18 cellular contexts compared by ENCODE assay signal in the genomic region with DNA sequence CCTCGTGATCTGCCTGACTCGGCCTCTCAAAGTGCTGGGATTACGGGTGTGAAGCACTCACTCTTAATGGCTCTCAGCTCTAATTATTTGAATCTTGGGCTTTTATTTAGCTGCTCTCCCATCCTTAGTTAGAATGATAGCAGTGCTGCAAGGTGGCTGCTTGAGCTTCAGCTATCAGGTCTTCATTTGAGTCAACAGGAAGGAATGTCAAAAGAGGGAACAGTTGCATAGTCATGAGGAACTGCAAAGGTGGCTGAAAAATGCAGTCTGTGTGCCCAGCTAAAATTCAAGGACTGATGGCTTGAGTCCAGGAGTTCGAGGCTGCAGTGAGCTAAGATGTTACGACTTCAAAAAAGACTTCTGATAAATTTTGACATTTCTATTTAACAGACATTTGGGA. TPM values are rescaled to one million over a fixed set of nuclear protein-coding genes. Genes with fewer than 3 reads are reported as not detected.
DNase-seq lines count a peak whose midpoint lies in the region; ATAC-seq, FAIRE-seq and TF ChIP-seq lines count a peak whose summit lies in the region.
"Had no signal": no experiment of that assay in that cellular context is flagged by ENCODE, and none has a peak within 500 bp of the region (broad histone marks: within the 10 kb centered on the region; RNA-seq: fewer than 3 reads in every experiment).

No MANE protein-coding gene starts in this region.

- H3K27ac ChIP-seq in left lung: peak overlapping the region in 1 of 2 donors; percentile 78
- H3K27ac ChIP-seq: GM23248, heart left ventricle, testis had no signal

- intact Hi-C loops in left lung (cut with DNase I): no loop called here

- H3K27me3 ChIP-seq in bronchial epithelial cell (ENCODE audit: control insufficient read depth, insufficient read depth, low read length): no peaks in the 10 kb centered on the region
- H3K27me3 ChIP-seq in left lung: no peaks in the 10 kb centered on the region
- H3K27me3 ChIP-seq: heart left ventricle, testis had no signal

- DNase-seq in ELF-1 (ENCODE audit: low read depth, low spot score) (peak; percentile 20), MV-4-11 (lab: John Stamatoyannopoulos, UW) (peak; percentile 18), bronchial epithelial cell (ENCODE audit: low read depth) (peak; percentile 62), renal cortical epithelial cell (ENCODE audit: low read depth) (peak; percentile 53), left lung (no peak), dedifferentiated amniotic fluid mesenchymal stem cell (ENCODE audit: extremely low spot score) (no peak)
- no peak for DNase-seq in stimulated activated CD4-positive, alpha-beta T cell treated with anti-CD3 and anti-CD28 coated beads, Interleukin-2, amount 100 ng/mL, for 24 hours
- DNase-seq: activated CD4-positive, alpha-beta T cell treated with anti-CD3 and anti-CD28 coated beads, Interleukin-2, amount 50 U/mL, for 48 hours; erythroblast; GM23248; heart left ventricle; naive thymus-derived CD4-positive, alpha-beta T cell; NCI-H1436; NCI-H524; stimulated activated CD4-positive, alpha-beta T cell treated with anti-CD3 and anti-CD28 coated beads, Interleukin-15, amount 100 ng/mL, for 24 hours; T-helper 9 cell; testis had no signal

- H3K36me3 ChIP-seq in bronchial epithelial cell (ENCODE audit: control insufficient read depth, insufficient read depth, low read length) (no peaks in the 10 kb centered on the region), left lung (no peaks in the 10 kb centered on the region)
- H3K36me3 ChIP-seq: heart left ventricle, prostate gland had no signal

- no peak for ATAC-seq in left lung
- ATAC-seq: heart left ventricle; naive thymus-derived CD4-positive, alpha-beta T cell had no signal

- H3K4me3 ChIP-seq in bronchial epithelial cell (ENCODE audit: low read depth, low read length): no peak overlapping the region
- no peak overlapping the region for H3K4me3 ChIP-seq in left lung
- H3K4me3 ChIP-seq: GM23248, heart left ventricle, prostate gland, testis had no signal

- no peak for FAIRE-seq in bronchial epithelial cell (lab: Jason Lieb, UNC)

- peaks cover 0 to 16% of the 10 kb centered on the region in 2 donors for H3K4me1 ChIP-seq in left lung
- H3K4me1 ChIP-seq: testis had no signal

- no peaks in the 10 kb centered on the region for H3K9me3 ChIP-seq in left lung
- H3K9me3 ChIP-seq: heart left ventricle, prostate gland, testis had no signal

- no peak for TF ChIP-seq CTCF in bronchial epithelial cell (IDR thresholded peaks at IDR 0.05; ENCODE audit: insufficient read depth, low read length, severe bottlenecking)
- TF ChIP-seq CTCF in left lung (IDR thresholded peaks at IDR 0.05): no peak

RNA-seq across cellular contexts. Expression of gene UCK2, which starts 55.6 kb away (rescaled TPM):
- total RNA-seq in bronchial epithelial cell: 78.2 and 92.7 TPM in 2 replicates
- total RNA-seq in renal cortical epithelial cell: 62.4 and 96.9 TPM in 2 replicates
- 10 to 100 TPM in 1 of 2 donors, 1 to 10 TPM in 1; 8.6 to 19.8 TPM for total RNA-seq in left lung

Comparison
In these comparisons a context has a peak if more than half of its experiments do, and no peak if none do; other contexts are left out.
1. DNase-seq: peak in ELF-1 (single experiment), MV-4-11 (single experiment), bronchial epithelial cell (single experiment) and renal cortical epithelial cell (single experiment); none in left lung (0 of 2), dedifferentiated amniotic fluid mesenchymal stem cell (single experiment) and stimulated activated CD4-positive, alpha-beta T cell treated with anti-CD3 and anti-CD28 coated beads, Interleukin-2, amount 100 ng/mL, for 24 hours (0 of 2).